17 cellular contexts compared by ENCODE assay signal in genomic region chr9:70052768-70053167, GRCh38. TPM values are rescaled to one million over a fixed set of nuclear protein-coding genes. Genes with fewer than 3 reads are reported as not detected.
DNase-seq lines count a peak whose midpoint lies in the region; ATAC-seq and TF ChIP-seq lines count a peak whose summit lies in the region.
"Had no signal": no experiment of that assay in that cellular context is flagged by ENCODE, and none has a peak within 500 bp of the region (broad histone marks: within the 10 kb centered on the region; RNA-seq: fewer than 3 reads in every experiment).

No MANE protein-coding gene starts in this region.

- H3K9me3 ChIP-seq in ascending aorta (no peaks in the 10 kb centered on the region), stomach smooth muscle (ENCODE audit: control insufficient read depth in 2 of 2, low read length in 2 of 2) (no peaks in the 10 kb centered on the region), heart left ventricle (no peaks in the 10 kb centered on the region)
- H3K9me3 ChIP-seq: HAP-1, Peyer's patch had no signal

- H3K4me1 ChIP-seq in ascending aorta, result peaks cover 19 to 56% of the 10 kb centered on the region in 2 donors
- H3K4me1 ChIP-seq in stomach smooth muscle (ENCODE audit: control insufficient read depth, insufficient read depth, low read length), result peaks cover 82% of the 10 kb centered on the region
- H3K4me1 ChIP-seq in heart left ventricle, result peaks cover 0 to 88% (median 25%) of the 10 kb centered on the region in 12 donors
- H3K4me1 ChIP-seq: HAP-1 had no signal

- peak; percentile 47 for DNase-seq in NCI-H2029 (lab: John Stamatoyannopoulos, UW)
- no peak for DNase-seq in ascending aorta (ENCODE audit: low spot score in 2 of 2)
- DNase-seq in left lobe of liver (ENCODE audit: low spot score), result peak; percentile 67
- DNase-seq in central memory CD4-positive, alpha-beta T cell, result no peak
- no peak for DNase-seq in heart left ventricle
- DNase-seq: CD4-positive, CD25-positive, alpha-beta regulatory T cell; DMS53; NCI-H1092; NCI-H446 treated with DMSO at 0.1 percent for 48 hours; NCI-H748 treated with DMSO at 0.1 percent for 48 hours; Peyer's patch; SHP77 treated with DMSO at 0.1 percent for 48 hours had no signal

- intact Hi-C loops in ascending aorta (cut with DNase I), result loop anchor here (5.0 kb wide), 1 partner anchor 550 kb away; no protein-coding TSS in a partner anchor
- intact Hi-C loops in heart left ventricle (cut with DNase I), result no loop called here

- WGBS in heart left ventricle, 4 donors, result 77 to 96% (median 93%) methylated on average over 1 of the region's 1 CpG

- H3K27ac ChIP-seq in ascending aorta, result peak overlapping the region; percentile 63 to 69
- H3K27ac ChIP-seq in stomach smooth muscle (ENCODE audit: low read length), result peak overlapping the region; percentile 89
- peak overlapping the region in 1 of 12 donors; percentile 92 for H3K27ac ChIP-seq in heart left ventricle

- no peak overlapping the region for H3K4me3 ChIP-seq in ascending aorta
- H3K4me3 ChIP-seq in stomach smooth muscle (ENCODE audit: low read length in 2 of 2), result no peak overlapping the region
- no peak overlapping the region for H3K4me3 ChIP-seq in heart left ventricle
- H3K4me3 ChIP-seq: HAP-1, Peyer's patch had no signal

- TF ChIP-seq CTCF in ascending aorta (IDR thresholded peaks at IDR 0.05), result no peak
- TF ChIP-seq CTCF in heart left ventricle (IDR thresholded peaks at IDR 0.05), result no peak

- no peak for TF ChIP-seq POLR2A in heart left ventricle (IDR thresholded peaks at IDR 0.05)

- H3K36me3 ChIP-seq in ascending aorta, result no peaks in the 10 kb centered on the region
- peaks cover 0 to 13% of the 10 kb centered on the region in 2 donors for H3K36me3 ChIP-seq in stomach smooth muscle (ENCODE audit: control insufficient read depth in 2 of 2, insufficient read depth in 2 of 2, low read length in 2 of 2)
- H3K36me3 ChIP-seq in heart left ventricle, result peaks cover 0 to 3% (median 0%) of the 10 kb centered on the region in 9 donors
- H3K36me3 ChIP-seq: HAP-1, Peyer's patch had no signal

- ATAC-seq in left lobe of liver, result peak; percentile 94
- ATAC-seq in esophagus mucosa, result no peak
- ATAC-seq in heart left ventricle, result no peak
- no peak for ATAC-seq in HG03108 (IDR thresholded peaks at IDR 0.05; ENCODE audit: unreplicated experiment)

- H3K27me3 ChIP-seq in ascending aorta (no peaks in the 10 kb centered on the region), stomach smooth muscle (ENCODE audit: control insufficient read depth in 1 of 2, insufficient read depth in 2 of 2, low read length in 2 of 2) (no peaks in the 10 kb centered on the region), heart left ventricle (no peaks in the 10 kb centered on the region)
- H3K27me3 ChIP-seq: Peyer's patch had no signal

- H3K9ac ChIP-seq in stomach smooth muscle (ENCODE audit: low read length in 2 of 2), result no peak overlapping the region

RNA-seq across cellular contexts. Expression of gene MAMDC2, which starts 9.1 kb away (rescaled TPM):
- 3.4 TPM for total RNA-seq in ascending aorta
- total RNA-seq in left lobe of liver, result 0.48 TPM
- total RNA-seq in esophagus mucosa, result 1.3 TPM
- total RNA-seq in heart left ventricle, result 10 to 100 TPM in 3 of 9 donors, 1 to 10 TPM in 6; 2.5 to 23.9 (median 5.2) TPM
- polyA plus RNA-seq in heart left ventricle, result 1 to 10 TPM; 3.9 to 5.1 TPM
- total RNA-seq: A673 had no signal
- polyA plus RNA-seq: CD4-positive, CD25-positive, alpha-beta regulatory T cell had no signal

Comparison
In these comparisons a context has a peak if more than half of its experiments do, and no peak if none do; other contexts are left out.
1. DNase-seq: peak in NCI-H2029 (single experiment) and left lobe of liver (single experiment); none in ascending aorta (0 of 2), central memory CD4-positive, alpha-beta T cell (single experiment) and heart left ventricle (0 of 5).